ENCODE assay signal across 1 cellular context in the genomic region with DNA sequence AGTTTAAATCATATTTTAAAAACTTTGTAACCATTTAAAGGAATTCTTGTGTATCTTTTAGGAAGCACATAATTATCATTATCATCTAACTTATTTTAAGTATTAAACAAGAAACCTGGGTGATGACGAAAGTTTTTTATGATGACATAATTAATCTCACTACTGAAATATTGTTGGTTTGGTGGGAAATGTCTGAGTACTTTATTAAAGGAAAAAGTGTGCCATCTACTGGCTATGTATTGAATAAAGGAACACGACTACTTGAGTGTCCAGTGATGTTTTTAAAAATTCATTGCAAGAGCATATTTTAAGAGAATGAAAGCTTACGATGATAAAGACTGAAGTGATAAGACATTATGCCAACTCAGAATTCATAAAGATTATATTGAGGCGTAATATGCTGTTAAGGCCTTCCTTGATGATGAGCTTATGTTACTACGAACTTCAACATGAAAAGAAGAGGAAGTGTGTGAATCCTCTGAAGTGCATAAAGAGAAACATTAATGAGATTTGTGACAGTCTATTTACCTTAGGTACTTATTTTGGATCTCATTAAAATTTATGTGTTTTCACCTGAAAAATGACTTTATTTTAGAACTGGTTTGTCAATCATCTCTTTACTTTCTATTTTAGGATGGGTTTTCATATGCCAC.
TF ChIP-seq lines count a peak whose summit lies in the region.

No MANE protein-coding gene starts in this region.

TF ChIP-seq in HepG2, 621 proteins besides CTCF, POLR2A, EP300 and RAD21 (continued from another document):
- TF ChIP-seq, protein P1, sequence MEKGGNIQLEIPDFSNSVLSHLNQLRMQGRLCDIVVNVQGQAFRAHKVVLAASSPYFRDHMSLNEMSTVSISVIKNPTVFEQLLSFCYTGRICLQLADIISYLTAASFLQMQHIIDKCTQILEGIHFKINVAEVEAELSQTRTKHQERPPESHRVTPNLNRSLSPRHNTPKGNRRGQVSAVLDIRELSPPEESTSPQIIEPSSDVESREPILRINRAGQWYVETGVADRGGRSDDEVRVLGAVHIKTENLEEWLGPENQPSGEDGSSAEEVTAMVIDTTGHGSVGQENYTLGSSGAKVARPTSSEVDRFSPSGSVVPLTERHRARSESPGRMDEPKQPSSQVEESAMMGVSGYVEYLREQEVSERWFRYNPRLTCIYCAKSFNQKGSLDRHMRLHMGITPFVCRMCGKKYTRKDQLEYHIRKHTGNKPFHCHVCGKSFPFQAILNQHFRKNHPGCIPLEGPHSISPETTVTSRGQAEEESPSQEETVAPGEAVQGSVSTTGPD (CRISPR knock-in tag; IDR thresholded peaks at IDR 0.05), result no peak
- TF ChIP-seq ZIK1 (CRISPR knock-in tag; IDR thresholded peaks at IDR 0.05; ENCODE audit: borderline replicate concordance, low read depth) (no peak), SMC3 (IDR thresholded peaks at IDR 0.05; ENCODE audit: low read length) (peak; percentile 52), RXRB (CRISPR knock-in tag; IDR thresholded peaks at IDR 0.05; ENCODE audit: borderline replicate concordance) (no peak), SYNCRIP (IDR thresholded peaks at IDR 0.05; ENCODE audit: insufficient read depth, low read depth, low read length) (no peak), ZNF101 (CRISPR knock-in tag; IDR thresholded peaks at IDR 0.05; ENCODE audit: borderline replicate concordance, low read depth) (no peak), STAG1 (CRISPR knock-in tag; IDR thresholded peaks at IDR 0.05) (peak; percentile 70), ATF7 (IDR thresholded peaks at IDR 0.05) (peak; percentile 79), ATF7 (CRISPR knock-in tag; IDR thresholded peaks at IDR 0.05) (no peak), CEBPB (IDR thresholded peaks at IDR 0.05; ENCODE audit: borderline replicate concordance, low read depth, low read length) (0 out of 2 replicates have a peak, but pooled peaks have one; percentile 19), ZNF367 (CRISPR knock-in tag; IDR thresholded peaks at IDR 0.05; ENCODE audit: borderline replicate concordance) (no peak), PRPF4 (IDR thresholded peaks at IDR 0.05; ENCODE audit: low read depth, low read length, poor library complexity, severe bottlenecking) (no peak), ZNF850 (CRISPR knock-in tag; conservative IDR thresholded peaks at IDR 0.05) (no peak), U2AF2 (IDR thresholded peaks at IDR 0.05; ENCODE audit: low read depth, low read length) (no peak), MYC (CRISPR knock-in tag; IDR thresholded peaks at IDR 0.05; ENCODE audit: borderline replicate concordance) (no peak), ZNF441 (CRISPR knock-in tag; IDR thresholded peaks at IDR 0.05; ENCODE audit: borderline replicate concordance) (no peak), GTF2F1 (IDR thresholded peaks at IDR 0.05; ENCODE audit: low read length) (no peak), CEBPG (CRISPR knock-in tag; IDR thresholded peaks at IDR 0.05) (0 out of 2 replicates have a peak, but pooled peaks have one; percentile 5)
- TF ChIP-seq, protein P2, sequence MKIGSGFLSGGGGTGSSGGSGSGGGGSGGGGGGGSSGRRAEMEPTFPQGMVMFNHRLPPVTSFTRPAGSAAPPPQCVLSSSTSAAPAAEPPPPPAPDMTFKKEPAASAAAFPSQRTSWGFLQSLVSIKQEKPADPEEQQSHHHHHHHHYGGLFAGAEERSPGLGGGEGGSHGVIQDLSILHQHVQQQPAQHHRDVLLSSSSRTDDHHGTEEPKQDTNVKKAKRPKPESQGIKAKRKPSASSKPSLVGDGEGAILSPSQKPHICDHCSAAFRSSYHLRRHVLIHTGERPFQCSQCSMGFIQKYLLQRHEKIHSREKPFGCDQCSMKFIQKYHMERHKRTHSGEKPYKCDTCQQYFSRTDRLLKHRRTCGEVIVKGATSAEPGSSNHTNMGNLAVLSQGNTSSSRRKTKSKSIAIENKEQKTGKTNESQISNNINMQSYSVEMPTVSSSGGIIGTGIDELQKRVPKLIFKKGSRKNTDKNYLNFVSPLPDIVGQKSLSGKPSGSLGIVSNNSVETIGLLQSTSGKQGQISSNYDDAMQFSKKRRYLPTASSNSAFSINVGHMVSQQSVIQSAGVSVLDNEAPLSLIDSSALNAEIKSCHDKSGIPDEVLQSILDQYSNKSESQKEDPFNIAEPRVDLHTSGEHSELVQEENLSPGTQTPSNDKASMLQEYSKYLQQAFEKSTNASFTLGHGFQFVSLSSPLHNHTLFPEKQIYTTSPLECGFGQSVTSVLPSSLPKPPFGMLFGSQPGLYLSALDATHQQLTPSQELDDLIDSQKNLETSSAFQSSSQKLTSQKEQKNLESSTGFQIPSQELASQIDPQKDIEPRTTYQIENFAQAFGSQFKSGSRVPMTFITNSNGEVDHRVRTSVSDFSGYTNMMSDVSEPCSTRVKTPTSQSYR (CRISPR knock-in tag; IDR thresholded peaks at IDR 0.05; ENCODE audit: borderline replicate concordance), result no peak
